Comparison of ENCODE assay signal across 1 cellular context in the genomic region with DNA sequence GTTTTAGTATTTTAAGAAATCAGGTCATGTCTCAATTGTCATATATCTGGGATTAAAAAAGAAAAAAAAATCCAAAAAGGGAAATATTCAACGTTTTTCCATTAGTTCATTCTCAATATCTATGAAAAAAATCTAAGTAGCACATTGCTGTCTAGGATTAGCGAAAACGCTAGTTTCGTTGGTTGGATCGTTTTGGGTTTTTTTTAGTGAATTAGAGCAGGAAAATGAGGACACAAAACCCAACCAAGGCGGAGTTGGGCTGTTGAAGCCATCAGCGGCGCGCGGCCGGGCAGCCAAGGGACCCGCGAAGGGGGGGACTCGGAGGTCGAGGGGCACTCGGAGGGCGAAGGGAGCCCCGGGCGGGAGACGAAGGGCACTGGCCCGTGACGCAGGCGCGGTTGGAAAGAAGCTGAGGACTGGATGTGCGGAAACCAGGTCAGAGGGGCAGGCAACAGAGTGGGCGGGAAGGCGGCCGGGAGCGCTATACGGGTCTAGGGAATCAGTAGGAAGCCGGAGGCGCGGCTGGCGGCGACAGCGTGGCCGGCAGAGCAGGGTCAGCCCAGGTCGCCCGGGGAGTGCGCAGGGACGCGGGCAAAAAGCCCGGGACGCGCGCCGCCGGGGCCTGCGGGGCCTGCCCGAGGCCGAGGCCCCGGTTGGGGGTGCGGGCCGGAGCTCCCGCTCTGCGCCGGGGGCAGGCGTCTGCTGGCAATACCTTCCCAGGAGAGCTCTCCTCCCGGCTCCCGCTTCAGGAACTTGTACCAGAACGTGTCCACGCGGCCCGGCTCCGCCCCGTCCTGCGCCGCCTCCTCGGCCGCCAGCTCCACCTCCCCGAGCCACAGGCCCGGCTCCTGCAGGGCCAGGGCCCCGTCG.
TF ChIP-seq lines count a peak whose summit lies in the region.

No MANE protein-coding gene starts in this region.

TF ChIP-seq in HepG2, 621 proteins besides CTCF, POLR2A, EP300 and RAD21 (continued from another document and continues in another):
- TF ChIP-seq, protein P1, sequence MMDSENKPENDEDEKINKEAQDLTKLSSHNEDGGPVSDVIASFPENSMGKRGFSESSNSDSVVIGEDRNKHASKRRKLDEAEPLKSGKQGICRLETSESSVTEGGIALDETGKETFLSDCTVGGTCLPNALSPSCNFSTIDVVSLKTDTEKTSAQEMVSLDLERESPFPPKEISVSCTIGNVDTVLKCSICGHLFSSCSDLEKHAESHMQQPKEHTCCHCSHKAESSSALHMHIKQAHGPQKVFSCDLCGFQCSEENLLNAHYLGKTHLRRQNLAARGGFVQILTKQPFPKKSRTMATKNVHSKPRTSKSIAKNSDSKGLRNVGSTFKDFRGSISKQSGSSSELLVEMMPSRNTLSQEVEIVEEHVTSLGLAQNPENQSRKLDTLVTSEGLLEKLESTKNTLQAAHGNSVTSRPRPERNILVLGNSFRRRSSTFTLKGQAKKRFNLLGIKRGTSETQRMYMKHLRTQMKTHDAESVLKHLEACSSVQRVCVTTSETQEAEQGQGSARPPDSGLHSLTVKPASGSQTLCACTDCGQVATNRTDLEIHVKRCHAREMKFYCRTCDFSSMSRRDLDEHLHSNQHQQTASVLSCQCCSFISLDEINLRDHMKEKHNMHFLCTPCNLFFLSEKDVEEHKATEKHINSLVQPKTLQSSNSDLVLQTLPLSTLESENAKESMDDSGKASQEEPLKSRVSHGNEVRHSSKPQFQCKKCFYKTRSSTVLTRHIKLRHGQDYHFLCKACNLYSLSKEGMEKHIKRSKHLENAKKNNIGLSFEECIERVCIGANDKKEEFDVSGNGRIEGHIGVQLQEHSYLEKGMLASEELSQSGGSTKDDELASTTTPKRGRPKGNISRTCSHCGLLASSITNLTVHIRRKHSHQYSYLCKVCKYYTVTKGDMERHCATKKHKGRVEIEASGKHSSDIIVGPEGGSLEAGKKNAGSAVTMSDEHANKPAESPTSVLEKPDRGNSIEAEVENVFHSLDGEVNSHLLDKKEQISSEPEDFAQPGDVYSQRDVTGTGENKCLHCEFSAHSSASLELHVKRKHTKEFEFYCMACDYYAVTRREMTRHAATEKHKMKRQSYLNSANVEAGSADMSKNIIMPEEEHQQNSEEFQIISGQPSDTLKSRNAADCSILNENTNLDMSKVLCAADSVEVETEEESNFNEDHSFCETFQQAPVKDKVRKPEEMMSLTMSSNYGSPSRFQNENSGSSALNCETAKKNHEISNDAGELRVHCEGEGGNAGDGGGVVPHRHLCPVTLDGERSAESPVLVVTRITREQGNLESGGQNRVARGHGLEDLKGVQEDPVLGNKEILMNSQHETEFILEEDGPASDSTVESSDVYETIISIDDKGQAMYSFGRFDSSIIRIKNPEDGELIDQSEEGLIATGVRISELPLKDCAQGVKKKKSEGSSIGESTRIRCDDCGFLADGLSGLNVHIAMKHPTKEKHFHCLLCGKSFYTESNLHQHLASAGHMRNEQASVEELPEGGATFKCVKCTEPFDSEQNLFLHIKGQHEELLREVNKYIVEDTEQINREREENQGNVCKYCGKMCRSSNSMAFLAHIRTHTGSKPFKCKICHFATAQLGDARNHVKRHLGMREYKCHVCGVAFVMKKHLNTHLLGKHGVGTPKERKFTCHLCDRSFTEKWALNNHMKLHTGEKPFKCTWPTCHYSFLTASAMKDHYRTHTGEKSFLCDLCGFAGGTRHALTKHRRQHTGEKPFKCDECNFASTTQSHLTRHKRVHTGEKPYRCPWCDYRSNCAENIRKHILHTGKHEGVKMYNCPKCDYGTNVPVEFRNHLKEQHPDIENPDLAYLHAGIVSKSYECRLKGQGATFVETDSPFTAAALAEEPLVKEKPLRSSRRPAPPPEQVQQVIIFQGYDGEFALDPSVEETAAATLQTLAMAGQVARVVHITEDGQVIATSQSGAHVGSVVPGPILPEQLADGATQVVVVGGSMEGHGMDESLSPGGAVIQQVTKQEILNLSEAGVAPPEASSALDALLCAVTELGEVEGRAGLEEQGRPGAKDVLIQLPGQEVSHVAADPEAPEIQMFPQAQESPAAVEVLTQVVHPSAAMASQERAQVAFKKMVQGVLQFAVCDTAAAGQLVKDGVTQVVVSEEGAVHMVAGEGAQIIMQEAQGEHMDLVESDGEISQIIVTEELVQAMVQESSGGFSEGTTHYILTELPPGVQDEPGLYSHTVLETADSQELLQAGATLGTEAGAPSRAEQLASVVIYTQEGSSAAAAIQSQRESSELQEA (CRISPR knock-in tag; IDR thresholded peaks at IDR 0.05; ENCODE audit: not compliant biosample characterization), result peak; percentile 63
- TF ChIP-seq ZBTB42 (CRISPR knock-in tag; IDR thresholded peaks at IDR 0.05) (no peak), TCF7 (IDR thresholded peaks at IDR 0.05; ENCODE audit: low read depth) (no peak), ZBTB49 (CRISPR knock-in tag; IDR thresholded peaks at IDR 0.05; ENCODE audit: borderline replicate concordance) (peak; percentile 87; the same call in 1 of the 2 replicates), ATF4 (CRISPR knock-in tag; IDR thresholded peaks at IDR 0.05) (peak in 1 of 2 experiments; percentile 79; a peak in 2 of 4 replicates), BCL6 (CRISPR knock-in tag; IDR thresholded peaks at IDR 0.05) (peak; percentile 39), HBP1 (CRISPR knock-in tag; IDR thresholded peaks at IDR 0.05; ENCODE audit: low read depth) (0 out of 2 replicates have a peak, but pooled peaks have one; percentile 25), ZSCAN25 (CRISPR knock-in tag; IDR thresholded peaks at IDR 0.05) (peak; percentile 62; the same call in 1 of the 2 replicates), POLR2AphosphoS5 (IDR thresholded peaks at IDR 0.05; ENCODE audit: low read depth, low read length) (peak; percentile 77), ZNF773 (CRISPR knock-in tag; IDR thresholded peaks at IDR 0.05; ENCODE audit: borderline replicate concordance) (peak; percentile 90; the same call in 1 of the 2 replicates), ZNF891 (CRISPR knock-in tag; IDR thresholded peaks at IDR 0.05) (peak; percentile 95), JUN (CRISPR knock-in tag; IDR thresholded peaks at IDR 0.05) (no peak), ZBTB20 (CRISPR knock-in tag; IDR thresholded peaks at IDR 0.05; ENCODE audit: borderline replicate concordance, low read depth) (0 out of 2 replicates have a peak, but pooled peaks have one; percentile 72), RBFOX2 (IDR thresholded peaks at IDR 0.05; ENCODE audit: low read depth, low read length) (peak; percentile 95), ZSCAN22 (CRISPR knock-in tag; IDR thresholded peaks at IDR 0.05) (no peak), ZNF660 (CRISPR knock-in tag; IDR thresholded peaks at IDR 0.05; ENCODE audit: borderline replicate concordance, low read depth) (no peak), POGZ (CRISPR knock-in tag; IDR thresholded peaks at IDR 0.05) (peak; percentile 97), PAX8 (CRISPR knock-in tag; IDR thresholded peaks at IDR 0.05; ENCODE audit: borderline replicate concordance) (no peak; the same call in 1 of the 2 replicates), YEATS2 (CRISPR knock-in tag; IDR thresholded peaks at IDR 0.05; ENCODE audit: borderline replicate concordance) (peak; percentile 79; the same call in 1 of the 2 replicates), RAD51 (IDR thresholded peaks at IDR 0.05; ENCODE audit: borderline replicate concordance) (no peak), HMGXB3 (CRISPR knock-in tag; IDR thresholded peaks at IDR 0.05; ENCODE audit: borderline replicate concordance) (0 out of 2 replicates have a peak, but pooled peaks have one; percentile 26), ZNF777 (CRISPR knock-in tag; IDR thresholded peaks at IDR 0.05) (peak; percentile 76), ZNF160 (CRISPR knock-in tag; IDR thresholded peaks at IDR 0.05) (peak; percentile 77), KLF13 (CRISPR knock-in tag; IDR thresholded peaks at IDR 0.05) (peak; percentile 93), ZNF282 (IDR thresholded peaks at IDR 0.05; ENCODE audit: partially characterized antibody) (no peak), TMF1 (CRISPR knock-in tag; IDR thresholded peaks at IDR 0.05; ENCODE audit: low read depth) (no peak), ZNF605 (CRISPR knock-in tag; IDR thresholded peaks at IDR 0.05) (peak; percentile 87), MXD1 (CRISPR knock-in tag; IDR thresholded peaks at IDR 0.05) (peak; percentile 57; the same call in 1 of the 2 replicates), SNAPC5 (CRISPR knock-in tag; IDR thresholded peaks at IDR 0.05; ENCODE audit: borderline replicate concordance) (no peak), MYNN (CRISPR knock-in tag; IDR thresholded peaks at IDR 0.05; ENCODE audit: low read depth) (no peak; the same call in 1 of the 2 replicates), NCOA5 (CRISPR knock-in tag; IDR thresholded peaks at IDR 0.05) (no peak), ZNF746 (CRISPR knock-in tag; IDR thresholded peaks at IDR 0.05) (peak; percentile 87), ZNF180 (CRISPR knock-in tag; IDR thresholded peaks at IDR 0.05; ENCODE audit: borderline replicate concordance, low read depth) (no peak), ZNF720 (CRISPR knock-in tag; IDR thresholded peaks at IDR 0.05) (no peak)
- TF ChIP-seq, protein P2, sequence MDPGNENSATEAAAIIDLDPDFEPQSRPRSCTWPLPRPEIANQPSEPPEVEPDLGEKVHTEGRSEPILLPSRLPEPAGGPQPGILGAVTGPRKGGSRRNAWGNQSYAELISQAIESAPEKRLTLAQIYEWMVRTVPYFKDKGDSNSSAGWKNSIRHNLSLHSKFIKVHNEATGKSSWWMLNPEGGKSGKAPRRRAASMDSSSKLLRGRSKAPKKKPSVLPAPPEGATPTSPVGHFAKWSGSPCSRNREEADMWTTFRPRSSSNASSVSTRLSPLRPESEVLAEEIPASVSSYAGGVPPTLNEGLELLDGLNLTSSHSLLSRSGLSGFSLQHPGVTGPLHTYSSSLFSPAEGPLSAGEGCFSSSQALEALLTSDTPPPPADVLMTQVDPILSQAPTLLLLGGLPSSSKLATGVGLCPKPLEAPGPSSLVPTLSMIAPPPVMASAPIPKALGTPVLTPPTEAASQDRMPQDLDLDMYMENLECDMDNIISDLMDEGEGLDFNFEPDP (CRISPR knock-in tag; conservative IDR thresholded peaks at IDR 0.05), result no peak
- TF ChIP-seq, protein P3, sequence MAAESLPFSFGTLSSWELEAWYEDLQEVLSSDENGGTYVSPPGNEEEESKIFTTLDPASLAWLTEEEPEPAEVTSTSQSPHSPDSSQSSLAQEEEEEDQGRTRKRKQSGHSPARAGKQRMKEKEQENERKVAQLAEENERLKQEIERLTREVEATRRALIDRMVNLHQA (CRISPR knock-in tag; IDR thresholded peaks at IDR 0.05), result no peak
